21 cellular contexts compared by ENCODE assay signal in genomic region chr18:66819235-66819634, GRCh38.
DNase-seq lines count a peak whose midpoint lies in the region; ATAC-seq, FAIRE-seq and TF ChIP-seq lines count a peak whose summit lies in the region.
"Had no signal": no experiment of that assay in that cellular context is flagged by ENCODE, and none has a peak within 500 bp of the region (broad histone marks: within the 10 kb centered on the region; RNA-seq: fewer than 3 reads in every experiment).

No MANE protein-coding gene starts in this region.

- H3K79me2 ChIP-seq in HepG2 (ENCODE audit: insufficient read depth, low read length) (no peaks in the 10 kb centered on the region), OCI-LY7 (ENCODE audit: insufficient read depth, low read depth, low read length) (no peaks in the 10 kb centered on the region)

- no peak overlapping the region for H3K27ac Mint-ChIP-seq in chondrocyte (ENCODE audit: unreplicated experiment)
- H3K27ac Mint-ChIP-seq in type B pancreatic cell: no peak overlapping the region
- H3K27ac Mint-ChIP-seq in activated naive CD4-positive, alpha-beta T cell treated with anti-CD3 and anti-CD28 coated beads, Interleukin-2, amount 50 U/mL, for 72 hours: no peak overlapping the region
- H3K27ac Mint-ChIP-seq: CD4-positive, CD25-positive, alpha-beta regulatory T cell had no signal

- H3K9me3 ChIP-seq in liver (ENCODE audit: control insufficient read depth in 4 of 4, low read length in 3 of 4) (no peaks in the 10 kb centered on the region), HepG2 (ENCODE audit: low read length) (no peaks in the 10 kb centered on the region), OCI-LY7 (ENCODE audit: low read length) (no peaks in the 10 kb centered on the region)
- H3K9me3 ChIP-seq: stomach, uterus had no signal

- H3K4me1 Mint-ChIP-seq in chondrocyte (ENCODE audit: low read depth) (no peaks in the 10 kb centered on the region), type B pancreatic cell (ENCODE audit: unreplicated experiment) (no peaks in the 10 kb centered on the region)
- H3K4me1 Mint-ChIP-seq: CD4-positive, CD25-positive, alpha-beta regulatory T cell had no signal

- CTCF ChIA-PET in HepG2 (lab: Yijun Ruan, JAX; ENCODE audit: low intra/inter-chr PET ratio, low total read pairs) (no interaction called here), OCI-LY7 (lab: Charles Lee; ENCODE audit: unreplicated experiment) (no interaction called here)

- BruUV-seq in HepG2 (replicated peaks; lab: Mats Ljungman, UMichigan): no TSS peak
- BruUV-seq in OCI-LY7 (replicated peaks; lab: Mats Ljungman, UMichigan): no TSS peak

- WGBS in liver: 90% methylated on average over 1 of the region's 1 CpG
- 4% methylated on average over 1 of the region's 1 CpG for WGBS in HepG2 (ENCODE audit: low lambda C conversion rate)

- no peak for DNase-seq in HepG2 (ENCODE audit: low spot score)
- DNase-seq in OCI-LY7 (ENCODE audit: low spot score): no peak
- DNase-seq in chondrocyte (ENCODE audit: low spot score): no peak
- no peak for DNase-seq in type B pancreatic cell (ENCODE audit: extremely low spot score, unreplicated experiment)
- DNase-seq in activated naive CD4-positive, alpha-beta T cell treated with anti-CD3 and anti-CD28 coated beads, Interleukin-2, amount 50 U/mL, for 72 hours (ENCODE audit: low spot score in 2 of 2): no peak
- no peak for DNase-seq in NCI-H510A (lab: John Stamatoyannopoulos, UW)
- DNase-seq in NCI-H2227 (lab: John Stamatoyannopoulos, UW; ENCODE audit: unreplicated experiment): no peak
- DNase-seq: ACHN; activated CD8-positive, alpha-beta memory T cell treated with anti-CD3 and anti-CD28 coated beads for 24 hours; CD4-positive, CD25-positive, alpha-beta regulatory T cell; foreskin fibroblast; left cardiac atrium; midbrain; NCI-H1105; retina; SHP77; stomach; T-helper 2 cell; uterus had no signal

- H3K4me3 Mint-ChIP-seq in chondrocyte (ENCODE audit: unreplicated experiment) (no peak overlapping the region), type B pancreatic cell (no peak overlapping the region)
- H3K4me3 Mint-ChIP-seq: CD4-positive, CD25-positive, alpha-beta regulatory T cell had no signal

- H3K27me3 Mint-ChIP-seq in chondrocyte (ENCODE audit: low read depth) (peaks cover 2% of the 10 kb centered on the region), type B pancreatic cell (no peaks in the 10 kb centered on the region)
- H3K27me3 Mint-ChIP-seq: CD4-positive, CD25-positive, alpha-beta regulatory T cell had no signal

- FAIRE-seq in HepG2 (lab: Jason Lieb, UNC): no peak
- FAIRE-seq: endometrium had no signal

- H3K4me1 ChIP-seq in liver (ENCODE audit: control insufficient read depth in 4 of 4, insufficient read depth in 4 of 4, low read length in 3 of 4) (no peaks in the 10 kb centered on the region), HepG2 (ENCODE audit: insufficient read depth, low read length) (no peaks in the 10 kb centered on the region), OCI-LY7 (ENCODE audit: insufficient read depth, low read length, poor library complexity, severe bottlenecking) (no peaks in the 10 kb centered on the region)
- H3K4me1 ChIP-seq: stomach, uterus had no signal

- ATAC-seq in HepG2: no peak
- no peak for ATAC-seq in activated naive CD4-positive, alpha-beta T cell treated with anti-CD3 and anti-CD28 coated beads, Interleukin-2, amount 50 U/mL, for 72 hours
- ATAC-seq: left cardiac atrium had no signal

- H3K36me3 ChIP-seq in liver (ENCODE audit: control insufficient read depth in 4 of 4, insufficient read depth in 3 of 4, low read depth in 1 of 4, low read length in 3 of 4): no peaks in the 10 kb centered on the region
- no peaks in the 10 kb centered on the region for H3K36me3 ChIP-seq in HepG2 (replicated peaks in 1 of 2; ENCODE audit: control insufficient read depth in 1 of 2, insufficient read depth in 2 of 2, low read length in 2 of 2)
- no peaks in the 10 kb centered on the region for H3K36me3 ChIP-seq in OCI-LY7 (ENCODE audit: insufficient read depth, low read length)
- H3K36me3 ChIP-seq: stomach, uterus had no signal

- no peak overlapping the region for H2AFZ ChIP-seq in HepG2 (ENCODE audit: low read length)
- no peak overlapping the region for H2AFZ ChIP-seq in OCI-LY7 (ENCODE audit: low read length)

- H3K4me2 ChIP-seq in HepG2 (ENCODE audit: low read depth, low read length): no peak overlapping the region
- H3K4me2 ChIP-seq in OCI-LY7 (ENCODE audit: low read length): no peak overlapping the region

- TF ChIP-seq RAD21 in liver (IDR thresholded peaks at IDR 0.05) (peak in 1 of 2 donors; percentile 13), HepG2 (CRISPR knock-in tag; IDR thresholded peaks at IDR 0.05) (no peak)

- in situ Hi-C loops in HepG2 (cut with HindIII; ENCODE audit: extremely low pct_ligation_motif_present, low pct_unique_long_range_greater_than_20kb): no loop called here

- H3K27ac ChIP-seq in liver (ENCODE audit: low read depth in 1 of 2, low read length in 2 of 2): no peak overlapping the region
- H3K27ac ChIP-seq in HepG2 (ENCODE audit: extremely low read length, insufficient read depth, low read length): no peak overlapping the region
- no peak overlapping the region for H3K27ac ChIP-seq in OCI-LY7 (ENCODE audit: low read depth, low read length, poor library complexity, severe bottlenecking)
- H3K27ac ChIP-seq: stomach, uterus had no signal

- TF ChIP-seq CTCF in liver (IDR thresholded peaks at IDR 0.05; ENCODE audit: low read depth, low read length, missing input control) (peak; percentile 20), HepG2 (CRISPR knock-in tag; IDR thresholded peaks at IDR 0.05) (no peak), OCI-LY7 (conservative IDR thresholded peaks at IDR 0.05; ENCODE audit: low read length) (peak; percentile 23; the same call in 1 of the 2 replicates), chondrocyte (IDR thresholded peaks at IDR 0.05) (peak; percentile 52), type B pancreatic cell (conservative IDR thresholded peaks at IDR 0.05) (peak; percentile 64)

- no peaks in the 10 kb centered on the region for H3K9me2 ChIP-seq in OCI-LY7 (ENCODE audit: insufficient read depth, low read length)

- H3K27me3 ChIP-seq in liver (ENCODE audit: control insufficient read depth in 4 of 4, insufficient read depth in 4 of 4, low read length in 3 of 4) (no peaks in the 10 kb centered on the region), HepG2 (ENCODE audit: control insufficient read depth in 1 of 2, insufficient read depth in 2 of 2, low read length in 2 of 2) (no peaks in the 10 kb centered on the region)
- H3K27me3 ChIP-seq: stomach, uterus had no signal

- H3K36me3 Mint-ChIP-seq in chondrocyte (ENCODE audit: low read depth) (no peaks in the 10 kb centered on the region), type B pancreatic cell (no peaks in the 10 kb centered on the region)
- H3K36me3 Mint-ChIP-seq in activated naive CD4-positive, alpha-beta T cell treated with anti-CD3 and anti-CD28 coated beads, Interleukin-2, amount 50 U/mL, for 72 hours: no peaks in the 10 kb centered on the region
- H3K36me3 Mint-ChIP-seq: CD4-positive, CD25-positive, alpha-beta regulatory T cell had no signal

- no peak for TF ChIP-seq EP300 in HepG2 (IDR thresholded peaks at IDR 0.05; ENCODE audit: low read depth in 2 of 2, low read length in 2 of 2)
- no peak for TF ChIP-seq EP300 in HepG2 (CRISPR knock-in tag; IDR thresholded peaks at IDR 0.05; ENCODE audit: borderline replicate concordance)

- POLR2A ChIA-PET in HepG2 (lab: Yijun Ruan, JAX) (no interaction called here), OCI-LY7 (lab: Charles Lee) (no interaction called here)

- intact Hi-C loops in HepG2 (cut with micrococcal nuclease; ENCODE audit: unreplicated experiment): no loop called here
- intact Hi-C loops in OCI-LY7 (cut with micrococcal nuclease; ENCODE audit: unreplicated experiment): no loop called here

- peaks cover 2% of the 10 kb centered on the region for H3K9me3 Mint-ChIP-seq in chondrocyte (ENCODE audit: low read depth)
- H3K9me3 Mint-ChIP-seq in type B pancreatic cell: no peaks in the 10 kb centered on the region
- peaks cover 0 to 10% of the 10 kb centered on the region in 2 donors for H3K9me3 Mint-ChIP-seq in activated naive CD4-positive, alpha-beta T cell treated with anti-CD3 and anti-CD28 coated beads, Interleukin-2, amount 50 U/mL, for 72 hours

- H3K4me3 ChIP-seq in liver (ENCODE audit: low read depth in 1 of 3, low read length in 3 of 3) (no peak overlapping the region), HepG2 (replicated peaks in 1 of 3; ENCODE audit: insufficient read depth in 1 of 3, low read depth in 2 of 3, low read length in 3 of 3) (no peak overlapping the region), OCI-LY7 (ENCODE audit: low read depth, low read length, poor library complexity, severe bottlenecking) (no peak overlapping the region)
- H3K4me3 ChIP-seq: stomach, uterus had no signal

- H3K9ac ChIP-seq in liver (ENCODE audit: low read depth in 1 of 2, low read length in 2 of 2): no peak overlapping the region
- no peak overlapping the region for H3K9ac ChIP-seq in HepG2 (ENCODE audit: insufficient read depth, low read depth, low read length)

- no peaks in the 10 kb centered on the region for H4K20me1 ChIP-seq in HepG2 (ENCODE audit: insufficient read depth, low read length)
- H4K20me1 ChIP-seq in OCI-LY7 (ENCODE audit: insufficient read depth, low read length): no peaks in the 10 kb centered on the region

- no peak for TF ChIP-seq POLR2A in HepG2 (IDR thresholded peaks at IDR 0.05; ENCODE audit: insufficient read depth in 1 of 2, low read depth in 2 of 2, low read length in 2 of 2)

TF ChIP-seq in liver, 16 proteins besides CTCF, POLR2A, EP300 and RAD21 (continues in another document):
- TF ChIP-seq TAF1 (conservative IDR thresholded peaks at IDR 0.05) (no peak), FOXA1 (IDR thresholded peaks at IDR 0.05) (no peak), GABPA (IDR thresholded peaks at IDR 0.05 in 1 of 2, conservative IDR thresholded peaks at IDR 0.05 in 1 of 2) (no peak)

TF ChIP-seq in HepG2, 621 proteins besides CTCF, POLR2A, EP300 and RAD21 (continues in another document):
- TF ChIP-seq SKIL (CRISPR knock-in tag; IDR thresholded peaks at IDR 0.05; ENCODE audit: borderline replicate concordance) (no peak), CCAR2 (optimal IDR thresholded peaks at IDR 0.05; ENCODE audit: low read depth, low read length) (no peak), ZNF451 (CRISPR knock-in tag; IDR thresholded peaks at IDR 0.05) (no peak), ZNF547 (CRISPR knock-in tag; IDR thresholded peaks at IDR 0.05) (no peak)
